In genomic region chr6:105992315-105992961, GRCh38 we compare ENCODE assay signal across 8 cellular contexts.
DNase-seq lines count a peak whose midpoint lies in the region; ATAC-seq and TF ChIP-seq lines count a peak whose summit lies in the region.

No MANE protein-coding gene starts in this region.

- H3K4me3 ChIP-seq in endocrine pancreas (ENCODE audit: control insufficient read depth, insufficient read depth, low read length), result peak overlapping the region; percentile 74

- peak overlapping the region; percentile 82 for H3K4me3 Mint-ChIP-seq in mesothelial cell of epicardium

- H3K36me3 Mint-ChIP-seq in mesothelial cell of epicardium, result no peaks in the 10 kb centered on the region

- no peak overlapping the region for H3K27ac Mint-ChIP-seq in mesothelial cell of epicardium

- H3K27me3 Mint-ChIP-seq in mesothelial cell of epicardium (ENCODE audit: low read depth), result peaks cover 98% of the 10 kb centered on the region

- no peaks in the 10 kb centered on the region for H3K36me3 ChIP-seq in endocrine pancreas (ENCODE audit: control insufficient read depth, insufficient read depth, low read length)

- H3K9me3 ChIP-seq in endocrine pancreas (ENCODE audit: control insufficient read depth, low read length), result no peaks in the 10 kb centered on the region

- peaks cover 26% of the 10 kb centered on the region for H3K27me3 ChIP-seq in endocrine pancreas (ENCODE audit: control insufficient read depth, insufficient read depth, low read length)

- no peak for TF ChIP-seq CTCF in mesothelial cell of epicardium (IDR thresholded peaks at IDR 0.05; ENCODE audit: unreplicated experiment)

- no peak overlapping the region for H3K9ac ChIP-seq in endocrine pancreas (ENCODE audit: control insufficient read depth, insufficient read depth, low read length)

- no peaks in the 10 kb centered on the region for H3K4me1 ChIP-seq in endocrine pancreas (ENCODE audit: control insufficient read depth, insufficient read depth, low read length)

- H3K9me3 Mint-ChIP-seq in mesothelial cell of epicardium, result no peaks in the 10 kb centered on the region

- peak in 12 of 14 donors; percentile 28 to 82 (median 42) for DNase-seq in C1 segment of cervical spinal cord (lab: John Stamatoyannopoulos, UW)
- DNase-seq in NCI-H774 (lab: John Stamatoyannopoulos, UW), result peak; percentile 91
- DNase-seq in activated CD8-positive, alpha-beta memory T cell treated with anti-CD3 and anti-CD28 coated beads for 4 hours (ENCODE audit: low read depth in 2 of 2), result peak; percentile 71 to 78
- DNase-seq in mesothelial cell of epicardium (ENCODE audit: low spot score in 2 of 2, unreplicated experiment in 2 of 2), result peak; percentile 79 to 90
- peak; percentile 74 for DNase-seq in stimulated activated CD8-positive, alpha-beta memory T cell treated with anti-CD3 and anti-CD28 coated beads, Interleukin-15, amount 100 ng/mL, for 4 hours (ENCODE audit: low read depth in 2 of 2)

- peaks cover 28% of the 10 kb centered on the region for H3K4me1 Mint-ChIP-seq in mesothelial cell of epicardium

- ATAC-seq in GM19351 (IDR thresholded peaks at IDR 0.05; ENCODE audit: unreplicated experiment) (peak; percentile 85), HG03457 (IDR thresholded peaks at IDR 0.05; ENCODE audit: unreplicated experiment) (peak; percentile 65)

Comparison
In these comparisons a context has a peak if more than half of its experiments do, and no peak if none do; other contexts are left out.
1. Peak in every context shown above with its lines: DNase-seq, ATAC-seq and H3K4me3 ChIP-seq.